ENCODE assay signal across 8 cellular contexts in the genomic region with DNA sequence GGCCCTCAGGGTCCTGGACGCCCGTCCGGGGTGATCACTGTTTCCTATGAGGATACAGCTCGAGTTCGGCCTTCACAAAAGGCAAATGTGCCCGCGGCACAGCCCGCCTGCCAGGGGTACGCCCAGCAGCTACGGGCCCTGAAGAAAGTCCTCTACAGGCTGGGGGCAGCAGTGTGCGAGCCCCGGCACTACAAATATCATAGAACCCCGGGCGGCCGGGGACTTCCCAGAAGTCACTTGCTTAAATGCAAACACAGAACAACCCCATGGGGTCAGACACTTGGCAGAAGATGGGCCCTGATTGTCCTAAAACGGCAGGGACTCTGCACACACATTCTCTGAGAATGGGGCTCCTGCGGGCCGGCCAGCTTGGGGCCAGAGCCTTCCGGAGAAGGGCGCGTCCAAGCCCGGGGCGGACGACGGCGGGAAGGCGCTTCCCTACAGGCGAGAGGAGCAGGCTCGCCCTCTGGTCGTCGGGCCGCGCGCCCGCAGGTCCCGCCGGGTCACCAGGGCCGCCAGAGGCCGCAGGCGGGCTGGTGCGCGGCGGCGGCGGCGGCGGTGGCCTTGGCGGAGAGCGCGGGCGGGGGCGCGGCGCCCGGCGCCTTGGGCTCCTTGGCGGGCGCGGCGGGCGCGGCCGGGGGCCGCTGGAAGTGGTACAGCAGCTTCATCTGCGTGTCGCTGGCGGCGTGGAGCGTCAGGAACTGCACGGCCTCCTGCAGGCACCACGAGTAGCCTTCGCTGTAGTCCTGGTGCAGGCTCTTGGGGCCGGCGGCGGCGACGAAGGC. TPM values are rescaled to one million over a fixed set of nuclear protein-coding genes. Genes with fewer than 3 reads are reported as not detected.
DNase-seq lines count a peak whose midpoint lies in the region; ATAC-seq, FAIRE-seq and TF ChIP-seq lines count a peak whose summit lies in the region.

No MANE protein-coding gene starts in this region.

- peaks cover 33% of the 10 kb centered on the region for H3K27me3 Mint-ChIP-seq in astrocyte (ENCODE audit: low read depth, unreplicated experiment)

- no peaks in the 10 kb centered on the region for H3K9me3 Mint-ChIP-seq in astrocyte (ENCODE audit: unreplicated experiment)

- peaks cover 10% of the 10 kb centered on the region for H3K4me1 Mint-ChIP-seq in astrocyte (ENCODE audit: low read depth, unreplicated experiment)

- ATAC-seq in right lobe of liver (peak; percentile 5 to 45 (median 25)), HG03565 (IDR thresholded peaks at IDR 0.05; ENCODE audit: unreplicated experiment) (no peak)

- intact Hi-C loops in right lobe of liver (cut with DNase I), result no loop called here

- H3K4me2 ChIP-seq in astrocyte (ENCODE audit: low read length), result peak overlapping the region; percentile 65

- DNase-seq in astrocyte (ENCODE audit: low read depth) (no peak), right lobe of liver (peak; percentile 66 to 83 (median 70)), NCI-H446 treated with DMSO at 0.1 percent for 48 hours (lab: John Stamatoyannopoulos, UW) (no peak), NCI-H345 treated with DMSO at 0.1 percent for 48 hours (lab: John Stamatoyannopoulos, UW; ENCODE audit: unreplicated experiment) (no peak)

- no peak for FAIRE-seq in astrocyte (lab: Jason Lieb, UNC)

- H3K27me3 ChIP-seq in HUES64 (ENCODE audit: insufficient read depth, low read length), result peaks cover 75% of the 10 kb centered on the region
- peaks cover 6% of the 10 kb centered on the region for H3K27me3 ChIP-seq in astrocyte (ENCODE audit: insufficient read depth, low read length)
- no peaks in the 10 kb centered on the region for H3K27me3 ChIP-seq in right lobe of liver

- no peak overlapping the region for H2AFZ ChIP-seq in astrocyte (ENCODE audit: low read depth, low read length)

- H3K4me1 ChIP-seq in HUES64 (ENCODE audit: insufficient read depth, low read length), result 0 out of 2 replicates have a peak, but pooled peaks cover 7% of the 10 kb centered on the region
- peaks cover 42% of the 10 kb centered on the region for H3K4me1 ChIP-seq in astrocyte (ENCODE audit: insufficient read depth, low read length)
- peaks cover 0 to 58% (median 31%) of the 10 kb centered on the region in 4 donors for H3K4me1 ChIP-seq in right lobe of liver
- peaks cover 2% of the 10 kb centered on the region for H3K4me1 ChIP-seq in urinary bladder (ENCODE audit: insufficient read depth)

- H3K9ac ChIP-seq in HUES64 (ENCODE audit: low read depth, low read length) (no peak overlapping the region), astrocyte (ENCODE audit: low read length) (no peak overlapping the region)

- H4K20me1 ChIP-seq in astrocyte (ENCODE audit: insufficient read depth, low read length), result peaks cover 18% of the 10 kb centered on the region

- H3K36me3 ChIP-seq in HUES64 (ENCODE audit: insufficient read depth, low read length), result no peaks in the 10 kb centered on the region
- no peaks in the 10 kb centered on the region for H3K36me3 ChIP-seq in astrocyte (ENCODE audit: insufficient read depth, low read length)
- no peaks in the 10 kb centered on the region for H3K36me3 ChIP-seq in right lobe of liver
- no peaks in the 10 kb centered on the region for H3K36me3 ChIP-seq in urinary bladder (ENCODE audit: insufficient read depth)

- no peak for TF ChIP-seq POLR2A in right lobe of liver (IDR thresholded peaks at IDR 0.05)

- TF ChIP-seq CTCF in 22Rv1 (IDR thresholded peaks at IDR 0.05) (peak; percentile 46; the same call in 1 of the 2 replicates), astrocyte (IDR thresholded peaks at IDR 0.05; ENCODE audit: insufficient read depth, low read depth, low read length) (no peak), right lobe of liver (IDR thresholded peaks at IDR 0.05) (peak in 2 of 4 donors; percentile 5 to 33)

- H3K79me2 ChIP-seq in astrocyte (ENCODE audit: insufficient read depth, low read length), result peaks cover 18% of the 10 kb centered on the region

- H3K36me3 Mint-ChIP-seq in astrocyte (ENCODE audit: low read depth, unreplicated experiment), result no peaks in the 10 kb centered on the region

- no peaks in the 10 kb centered on the region for H3K9me3 ChIP-seq in HUES64 (ENCODE audit: insufficient read depth, low read depth, low read length)
- H3K9me3 ChIP-seq in astrocyte (ENCODE audit: insufficient read depth, low read depth, low read length), result no peaks in the 10 kb centered on the region
- H3K9me3 ChIP-seq in right lobe of liver, result no peaks in the 10 kb centered on the region

- 2% methylated on average over 77 of the region's 77 CpGs for WGBS in HUES64
- WGBS in right lobe of liver (ENCODE audit: insufficient coverage, low coverage, low lambda C conversion rate, missing lambda C conversion rate), result 0% methylated on average over 1 of the region's 77 CpGs
- 5% methylated on average over 77 of the region's 77 CpGs for WGBS in urinary bladder

- H3K27ac ChIP-seq in 22Rv1 (no peak overlapping the region), HUES64 (ENCODE audit: low read depth, low read length) (no peak overlapping the region), astrocyte (ENCODE audit: low read depth, low read length) (no peak overlapping the region), right lobe of liver (peak overlapping the region; percentile 22 to 80 (median 65)), urinary bladder (ENCODE audit: low read depth) (no peak overlapping the region)

- H3K4me3 ChIP-seq in HUES64 (ENCODE audit: low read length), result peak overlapping the region; percentile 46
- no peak overlapping the region for H3K4me3 ChIP-seq in astrocyte (ENCODE audit: insufficient read depth, low read depth, low read length)
- peak overlapping the region in 2 of 3 donors; percentile 26 to 28 for H3K4me3 ChIP-seq in right lobe of liver
- peak overlapping the region; percentile 33 for H3K4me3 ChIP-seq in urinary bladder (ENCODE audit: low read depth, low read length)

- H3K27ac Mint-ChIP-seq in astrocyte (ENCODE audit: unreplicated experiment), result no peak overlapping the region

- no peak overlapping the region for H3K4me3 Mint-ChIP-seq in astrocyte (ENCODE audit: unreplicated experiment)

RNA-seq across cellular contexts. Expression of a gene that starts 0.9 kb away (rescaled TPM):
- 1.9 TPM for polyA plus RNA-seq in HUES64 (2013, experiment 1 of 2)
- polyA plus RNA-seq in HUES64 (2013, experiment 2 of 2), result 3.3 TPM
- total RNA-seq in astrocyte, result 0.22 TPM in 1 of 2 replicates, not detected in the other
- total RNA-seq in right lobe of liver, result under 1 TPM in 2 of 6 experiments, not detected in 4; 0.18 to 0.25 TPM
- 2.5 TPM for total RNA-seq in urinary bladder
- polyA plus RNA-seq in urinary bladder, result 0.42 TPM

RNA-seq across cellular contexts. Expression of a gene that starts 2.8 kb away (rescaled TPM):
- 16.4 TPM for polyA plus RNA-seq in HUES64 (2013, experiment 1 of 2)
- polyA plus RNA-seq in HUES64 (2013, experiment 2 of 2), result 16.7 TPM
- total RNA-seq in astrocyte (23.1 and 26.3 TPM in 2 replicates), right lobe of liver (10 to 100 TPM in 5 of 6 experiments, 1 to 10 TPM in 1; 9.6 to 18.9 (median 13.4) TPM), urinary bladder (19.2 TPM)
- polyA plus RNA-seq in urinary bladder, result 28.6 TPM

RNA-seq across cellular contexts. Expression of a gene that starts 27.0 kb away (rescaled TPM):
- 0.40 TPM for polyA plus RNA-seq in HUES64 (2013, experiment 1 of 2)
- polyA plus RNA-seq in HUES64 (2013, experiment 2 of 2), result 0.44 TPM
- total RNA-seq in astrocyte (0.36 TPM in 1 of 2 replicates, not detected in the other), right lobe of liver (10 to 100 TPM; 31.0 to 54.8 (median 41.1) TPM), urinary bladder (19.2 TPM)
- polyA plus RNA-seq in urinary bladder, result 75.5 TPM

RNA-seq across cellular contexts. Expression of a gene that starts 53.1 kb away (rescaled TPM):
- 0.10 TPM for polyA plus RNA-seq in HUES64 (2013, experiment 1 of 2)
- polyA plus RNA-seq in HUES64 (2013, experiment 2 of 2), result 0.19 TPM
- total RNA-seq in astrocyte, result 2.0 and 2.2 TPM in 2 replicates
- 1 to 10 TPM in 5 of 6 experiments, under 1 TPM in 1; 0.37 to 4.6 (median 2.3) TPM for total RNA-seq in right lobe of liver
- 7.0 TPM for total RNA-seq in urinary bladder
- 13.4 TPM for polyA plus RNA-seq in urinary bladder

RNA-seq across cellular contexts. Expression of a gene that starts 57.4 kb away (rescaled TPM):
- 28.6 TPM for polyA plus RNA-seq in HUES64 (2013, experiment 1 of 2)
- 26.6 TPM for polyA plus RNA-seq in HUES64 (2013, experiment 2 of 2)
- total RNA-seq in astrocyte (19.2 and 20.6 TPM in 2 replicates), right lobe of liver (10 to 100 TPM in 3 of 6 experiments, 1 to 10 TPM in 3; 5.1 to 18.6 (median 11.1) TPM), urinary bladder (8.9 TPM)
- polyA plus RNA-seq in urinary bladder, result 25.0 TPM

Comparison
In these comparisons a context has a peak if more than half of its experiments do, and no peak if none do; other contexts are left out.
1. H3K27ac ChIP-seq: peak in right lobe of liver (3 of 3); none in 22Rv1 (single experiment), HUES64 (single experiment), astrocyte (single experiment) and urinary bladder (single experiment).
2. DNase-seq: peak in right lobe of liver (3 of 3); none in astrocyte (single experiment), NCI-H446 treated with DMSO at 0.1 percent for 48 hours (single experiment) and NCI-H345 treated with DMSO at 0.1 percent for 48 hours (single experiment).
3. RNA of a gene that starts 27.0 kb away (total RNA-seq): 31.0 to 54.8 TPM in right lobe of liver and 19.2 TPM in urinary bladder (single experiment); 0.36 TPM in astrocyte; every median in the first group is over 10 times any median in the second.